In the genomic region with DNA sequence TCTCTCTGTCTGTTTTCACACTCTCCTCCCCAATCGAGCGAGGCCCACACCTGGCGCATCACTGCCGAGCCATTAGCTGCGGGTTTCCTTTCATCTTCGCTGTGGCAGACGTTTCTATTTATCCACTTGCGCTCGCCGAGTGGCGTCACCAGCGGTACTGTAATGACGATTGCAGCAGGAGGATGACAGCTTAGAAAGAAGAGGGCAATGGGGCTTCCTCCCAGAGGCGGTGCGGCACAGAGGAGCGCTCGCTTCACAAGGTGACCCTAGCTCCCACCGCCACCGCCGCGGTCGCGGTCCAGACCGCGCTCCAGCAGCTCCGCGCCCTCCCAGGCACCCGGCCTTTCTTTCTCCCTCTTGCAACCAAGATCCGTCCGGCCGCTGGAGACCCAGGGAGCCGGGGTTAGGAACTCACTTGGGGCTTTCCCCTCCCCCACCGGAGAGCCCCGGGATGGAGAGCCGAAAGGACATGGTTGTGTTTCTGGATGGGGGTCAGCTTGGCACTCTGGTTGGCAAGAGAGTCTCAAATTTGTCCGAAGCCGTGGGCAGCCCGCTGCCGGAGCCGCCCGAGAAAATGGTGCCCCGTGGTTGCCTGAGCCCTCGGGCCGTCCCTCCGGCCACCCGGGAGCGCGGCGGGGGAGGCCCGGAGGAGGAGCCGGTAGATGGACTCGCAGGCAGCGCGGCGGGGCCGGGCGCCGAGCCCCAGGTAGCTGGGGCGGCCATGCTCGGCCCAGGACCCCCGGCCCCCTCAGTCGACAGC, we compare ENCODE assay signal across 9 cellular contexts. TPM values are rescaled to one million over a fixed set of nuclear protein-coding genes. Genes with fewer than 3 reads are reported as not detected.
DNase-seq lines count a peak whose midpoint lies in the region; ATAC-seq and TF ChIP-seq lines count a peak whose summit lies in the region.
"Had no signal": no experiment of that assay in that cellular context is flagged by ENCODE, and none has a peak within 500 bp of the region (broad histone marks: within the 10 kb centered on the region; RNA-seq: fewer than 3 reads in every experiment).

TSS of gene EVX1 (plus strand) at position 223 of the 760 bp plus-strand sequence. CDS start at position 452, 229 bp downstream.

- peaks cover 9% of the 10 kb centered on the region for H3K4me1 ChIP-seq in CD4-positive, alpha-beta memory T cell (ENCODE audit: insufficient read depth, low read length)
- H3K4me1 ChIP-seq in naive thymus-derived CD4-positive, alpha-beta T cell (ENCODE audit: control insufficient read depth in 2 of 2, insufficient read depth in 2 of 2, low read length in 2 of 2), result peaks cover 0 to 3% of the 10 kb centered on the region in 2 donors

- intact Hi-C loops in CD4-positive, alpha-beta memory T cell (cut with micrococcal nuclease), result no loop called here
- intact Hi-C loops in naive thymus-derived CD4-positive, alpha-beta T cell (cut with micrococcal nuclease), result loop anchor here in 1 of 2 donors (5.0 kb wide), 3 partner anchors 40 to 150 kb away; partner anchors contain the start of gene HOXA13

- POLR2A ChIA-PET in CD4-positive, alpha-beta memory T cell (lab: Charles Lee; ENCODE audit: partially characterized antibody), result no interaction called here
- POLR2A ChIA-PET in naive thymus-derived CD4-positive, alpha-beta T cell (lab: Charles Lee), result interaction anchor here (0.6 kb wide), 1 partner anchor 59 kb away, joined by 3 read pairs; no protein-coding TSS in a partner anchor
- POLR2A ChIA-PET in HEK293T (lab: Yijun Ruan, JAX), result interaction anchor here (0.8 kb wide), 1 partner anchor 44 kb away, joined by 3 read pairs; no protein-coding TSS in a partner anchor

- peaks cover 12 to 56% (median 32%) of the 10 kb centered on the region in 4 donors for H3K4me1 Mint-ChIP-seq in CD4-positive, alpha-beta memory T cell
- peaks cover 4 to 52% (median 46%) of the 10 kb centered on the region in 7 donors for H3K4me1 Mint-ChIP-seq in naive thymus-derived CD4-positive, alpha-beta T cell

- ATAC-seq in naive thymus-derived CD4-positive, alpha-beta T cell, result peak; percentile 60
- ATAC-seq in GM21723 (IDR thresholded peaks at IDR 0.05; ENCODE audit: unreplicated experiment) (no peak), GM18858 (IDR thresholded peaks at IDR 0.05; ENCODE audit: unreplicated experiment) (no peak)

- H3K27ac ChIP-seq in CD4-positive, alpha-beta memory T cell (ENCODE audit: low read depth, low read length), result no peak within 1 kb of the TSS
- H3K27ac ChIP-seq in naive thymus-derived CD4-positive, alpha-beta T cell (ENCODE audit: low read depth, low read length), result no peak within 1 kb of the TSS

- H3K9me3 ChIP-seq in CD4-positive, alpha-beta memory T cell (ENCODE audit: control insufficient read depth in 1 of 2, low read length in 2 of 2), result no peaks in the 10 kb centered on the region
- H3K9me3 ChIP-seq in naive thymus-derived CD4-positive, alpha-beta T cell (ENCODE audit: control insufficient read depth in 2 of 3, low read length in 3 of 3), result no peaks in the 10 kb centered on the region

- peaks cover 57 to 66% of the 10 kb centered on the region in 2 donors for H3K27me3 Mint-ChIP-seq in CD4-positive, alpha-beta memory T cell
- peaks cover 70 to 88% (median 81%) of the 10 kb centered on the region in 5 donors for H3K27me3 Mint-ChIP-seq in naive thymus-derived CD4-positive, alpha-beta T cell

- H3K9me3 Mint-ChIP-seq in CD4-positive, alpha-beta memory T cell, result peaks cover 0 to 5% (median 0%) of the 10 kb centered on the region in 8 donors
- peaks cover 0 to 2% (median 0%) of the 10 kb centered on the region in 11 donors for H3K9me3 Mint-ChIP-seq in naive thymus-derived CD4-positive, alpha-beta T cell

- H3K36me3 ChIP-seq in CD4-positive, alpha-beta memory T cell (ENCODE audit: insufficient read depth, low read length), result no peaks in the 10 kb centered on the region
- H3K36me3 ChIP-seq in naive thymus-derived CD4-positive, alpha-beta T cell (ENCODE audit: control insufficient read depth in 2 of 3, insufficient read depth in 3 of 3, low read length in 3 of 3), result no peaks in the 10 kb centered on the region

- peaks cover 0 to 3% of the 10 kb centered on the region in 2 donors for H3K36me3 Mint-ChIP-seq in CD4-positive, alpha-beta memory T cell
- peaks cover 0 to 3% (median 0%) of the 10 kb centered on the region in 5 donors for H3K36me3 Mint-ChIP-seq in naive thymus-derived CD4-positive, alpha-beta T cell

- peak within 1 kb of the TSS in 6 of 7 donors; percentile 52 to 81 (median 72) for H3K27ac Mint-ChIP-seq in CD4-positive, alpha-beta memory T cell
- H3K27ac Mint-ChIP-seq in naive thymus-derived CD4-positive, alpha-beta T cell, result peak within 1 kb of the TSS in 6 of 9 donors; percentile 40 to 84 (median 62)

- H3K4me3 ChIP-seq in CD4-positive, alpha-beta memory T cell (ENCODE audit: low read length in 2 of 2), result no peak within 1 kb of the TSS
- H3K4me3 ChIP-seq in naive thymus-derived CD4-positive, alpha-beta T cell (ENCODE audit: low read length), result no peak within 1 kb of the TSS

- peaks cover 46% of the 10 kb centered on the region for H3K27me3 ChIP-seq in CD4-positive, alpha-beta memory T cell (ENCODE audit: insufficient read depth, low read length)
- H3K27me3 ChIP-seq in naive thymus-derived CD4-positive, alpha-beta T cell (ENCODE audit: control insufficient read depth in 2 of 2, insufficient read depth in 2 of 2, low read length in 2 of 2), result peaks cover 0 to 37% of the 10 kb centered on the region in 2 donors

- CTCF ChIA-PET in CD4-positive, alpha-beta memory T cell (lab: Charles Lee; ENCODE audit: partially characterized antibody), result no interaction called here
- CTCF ChIA-PET in naive thymus-derived CD4-positive, alpha-beta T cell (lab: Charles Lee), result no interaction called here
- CTCF ChIA-PET in HEK293T (lab: Yijun Ruan, JAX), result interaction anchor here (0.7 to 0.9 kb wide), 3 partner anchors 47 to 1884 kb away, joined by 3 to 4 read pairs (median 3); no protein-coding TSS in a partner anchor

- peak within 1 kb of the TSS in 7 of 8 donors; percentile 46 to 79 (median 69) for H3K4me3 Mint-ChIP-seq in CD4-positive, alpha-beta memory T cell
- peak within 1 kb of the TSS in 9 of 10 donors; percentile 32 to 81 (median 57) for H3K4me3 Mint-ChIP-seq in naive thymus-derived CD4-positive, alpha-beta T cell

- peak; percentile 33 to 79 (median 47) for DNase-seq in CD4-positive, alpha-beta memory T cell
- DNase-seq in M059J (ENCODE audit: low read depth) (peak; percentile 45), HEK293T (ENCODE audit: extremely low spot score) (no peak), NCI-H2227 (lab: John Stamatoyannopoulos, UW; ENCODE audit: unreplicated experiment) (no peak)
- DNase-seq in activated CD8-positive, alpha-beta memory T cell treated with anti-CD3 and anti-CD28 coated beads, Interleukin-2, amount 50 U/mL, for 48 hours, result peak; percentile 66
- peak in 7 of 9 donors; percentile 29 to 74 (median 52) for DNase-seq in naive thymus-derived CD4-positive, alpha-beta T cell

TF ChIP-seq in HEK293T, 16 proteins besides CTCF, POLR2A, EP300 and RAD21:
- TF ChIP-seq FOXA1 (IDR thresholded peaks at IDR 0.05) (no peak), BHLHE40 (IDR thresholded peaks at IDR 0.05; ENCODE audit: borderline replicate concordance) (no peak)

RNA-seq across cellular contexts. Expression of gene EVX1, which starts in this region (rescaled TPM):
- total RNA-seq in CD4-positive, alpha-beta memory T cell, result not detected
- polyA plus RNA-seq in CD4-positive, alpha-beta memory T cell, result not detected
- not detected in 2 replicates for total RNA-seq in M059J (2014; rRNA removed; shearing (Covaris generic))
- under 1 TPM in 1 of 5 experiments, not detected in 4; 0.11 TPM for total RNA-seq in naive thymus-derived CD4-positive, alpha-beta T cell
- not detected for polyA plus RNA-seq in naive thymus-derived CD4-positive, alpha-beta T cell
- polyA plus RNA-seq: esophagus had no signal

Comparison
In these comparisons a context has a peak if more than half of its experiments do, and no peak if none do; other contexts are left out.
1. Peak in DNase-seq in CD4-positive, alpha-beta memory T cell; RNA of the gene not detected or under 1 TPM.
2. Peak in DNase-seq in M059J; RNA of the gene not detected or under 1 TPM.
3. Peak in DNase-seq and ATAC-seq in naive thymus-derived CD4-positive, alpha-beta T cell; RNA of the gene not detected or under 1 TPM.